In the genomic region with DNA sequence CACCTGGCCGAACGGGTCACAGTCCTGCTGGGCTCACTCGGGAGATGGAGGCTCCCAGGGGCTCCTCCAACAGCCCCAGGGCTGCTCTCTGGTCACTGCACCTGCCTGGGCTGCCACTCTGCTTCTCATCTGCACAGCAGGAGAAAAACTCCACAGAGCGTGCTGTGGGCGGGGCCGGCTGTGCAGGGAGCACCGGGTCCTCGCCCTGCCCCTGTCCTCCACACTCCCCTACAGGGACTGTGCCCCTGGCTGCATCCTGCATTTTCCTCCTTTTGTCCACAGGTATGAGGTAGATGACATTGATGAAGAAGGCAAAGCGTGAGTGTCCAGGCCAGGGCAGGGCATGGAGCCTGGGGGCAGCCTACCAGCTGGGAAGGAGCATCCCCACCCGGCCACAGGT, we compare ENCODE assay signal across 9 cellular contexts. TPM values are rescaled to one million over a fixed set of nuclear protein-coding genes. Genes with fewer than 3 reads are reported as not detected.
"Had no signal": no experiment of that assay in that cellular context is flagged by ENCODE, and none has a peak within 500 bp of the region (broad histone marks: within the 10 kb centered on the region; RNA-seq: fewer than 3 reads in every experiment).

No MANE protein-coding gene starts in this region.

RNA-seq across cellular contexts. Expression of gene SULT1A2, which starts 5.2 kb away (rescaled TPM):
- total RNA-seq: HT1080, LHCN-M2, PC-3, RPMI7951, SJCRH30 had no signal
- polyA plus RNA-seq: IgD-negative memory B cell had no signal

RNA-seq across cellular contexts. Expression of gene SULT1A1, which starts 7.8 kb away (rescaled TPM):
- total RNA-seq: RPMI7951 had no signal

RNA-seq across cellular contexts. Expression of gene NPIPB8, which starts 35.8 kb away (rescaled TPM):
- total RNA-seq: HT1080, K562, MCF 10A, Right ventricle myocardium inferior, RPMI7951, SJCRH30 had no signal
- polyA plus RNA-seq: IgD-negative memory B cell had no signal
